ENCODE assay signal across 1 cellular context in the genomic region with DNA sequence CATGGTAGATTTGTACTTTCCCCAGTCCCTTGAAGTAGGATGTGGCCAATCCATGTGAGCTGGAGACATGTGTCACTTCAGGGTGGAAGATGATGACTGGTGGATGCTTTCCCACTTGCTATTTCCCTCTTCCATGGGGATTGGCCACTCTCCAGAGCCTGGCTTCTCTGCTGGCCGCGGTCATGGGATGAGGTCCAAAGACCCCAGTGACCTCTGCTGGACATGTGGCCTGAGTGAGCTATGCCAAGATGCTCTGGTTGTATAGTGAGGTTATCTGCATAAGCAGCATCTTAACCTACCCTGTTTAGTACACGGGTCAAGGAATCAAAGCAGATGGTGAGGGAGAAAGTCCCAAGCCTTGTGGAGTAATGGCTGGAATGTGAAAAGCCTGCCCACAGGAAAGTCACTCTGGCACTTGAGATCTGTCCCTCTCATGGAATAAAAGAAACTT.
TF ChIP-seq lines count a peak whose summit lies in the region.

No MANE protein-coding gene starts in this region.

TF ChIP-seq in IMR-90, 13 proteins besides CTCF, POLR2A, EP300 and RAD21:
- TF ChIP-seq RCOR1 (IDR thresholded peaks at IDR 0.05; ENCODE audit: insufficient replicate concordance, low read length) (no peak), BHLHE40 (IDR thresholded peaks at IDR 0.05; ENCODE audit: low read depth, low read length) (no peak)
- TF ChIP-seq, protein P1, sequence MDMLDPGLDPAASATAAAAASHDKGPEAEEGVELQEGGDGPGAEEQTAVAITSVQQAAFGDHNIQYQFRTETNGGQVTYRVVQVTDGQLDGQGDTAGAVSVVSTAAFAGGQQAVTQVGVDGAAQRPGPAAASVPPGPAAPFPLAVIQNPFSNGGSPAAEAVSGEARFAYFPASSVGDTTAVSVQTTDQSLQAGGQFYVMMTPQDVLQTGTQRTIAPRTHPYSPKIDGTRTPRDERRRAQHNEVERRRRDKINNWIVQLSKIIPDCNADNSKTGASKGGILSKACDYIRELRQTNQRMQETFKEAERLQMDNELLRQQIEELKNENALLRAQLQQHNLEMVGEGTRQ (IDR thresholded peaks at IDR 0.05; ENCODE audit: low read depth, low read length) = 0 out of 2 replicates have a peak, but pooled peaks have one; percentile 7
- TF ChIP-seq, protein P2, sequence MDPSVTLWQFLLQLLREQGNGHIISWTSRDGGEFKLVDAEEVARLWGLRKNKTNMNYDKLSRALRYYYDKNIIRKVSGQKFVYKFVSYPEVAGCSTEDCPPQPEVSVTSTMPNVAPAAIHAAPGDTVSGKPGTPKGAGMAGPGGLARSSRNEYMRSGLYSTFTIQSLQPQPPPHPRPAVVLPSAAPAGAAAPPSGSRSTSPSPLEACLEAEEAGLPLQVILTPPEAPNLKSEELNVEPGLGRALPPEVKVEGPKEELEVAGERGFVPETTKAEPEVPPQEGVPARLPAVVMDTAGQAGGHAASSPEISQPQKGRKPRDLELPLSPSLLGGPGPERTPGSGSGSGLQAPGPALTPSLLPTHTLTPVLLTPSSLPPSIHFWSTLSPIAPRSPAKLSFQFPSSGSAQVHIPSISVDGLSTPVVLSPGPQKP (IDR thresholded peaks at IDR 0.05; ENCODE audit: borderline replicate concordance, low read depth, low read length) = no peak
